Comparison of ENCODE assay signal across 8 cellular contexts in the genomic region with DNA sequence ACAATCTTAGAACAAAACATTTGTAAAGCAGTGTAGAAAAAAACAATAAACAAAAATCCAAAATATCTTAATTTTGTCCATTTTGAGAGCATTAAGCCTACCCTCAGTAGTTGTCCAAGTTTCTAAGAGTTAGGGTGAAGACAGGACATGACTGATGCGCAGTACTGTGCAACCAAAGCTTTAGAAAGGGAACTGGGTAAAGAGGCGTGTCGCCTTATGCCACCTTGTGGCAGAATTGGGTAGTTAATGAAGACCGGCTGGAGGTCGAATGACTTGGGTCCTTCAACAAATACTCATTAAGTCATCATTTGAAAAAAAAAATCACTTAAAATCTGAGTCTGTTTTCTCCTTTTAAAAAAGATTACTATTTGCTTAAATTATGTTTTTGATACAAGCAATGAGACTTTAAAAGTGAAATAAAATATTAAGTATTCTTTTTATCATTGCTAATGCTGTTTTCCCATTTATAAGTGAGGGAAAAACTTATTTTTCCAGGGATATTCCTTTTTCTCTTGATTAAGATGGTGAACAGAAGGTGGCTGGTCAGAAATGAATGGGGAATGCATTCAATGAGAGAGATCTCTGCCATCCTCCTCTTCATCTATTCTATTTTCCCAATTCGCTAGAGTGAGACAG. TPM values are rescaled to one million over a fixed set of nuclear protein-coding genes. Genes with fewer than 3 reads are reported as not detected.
A peak's percentile ranks its signal among the peaks of the same experiment; 100 is the strongest.
DNase-seq lines count a peak whose midpoint lies in the region; ATAC-seq and TF ChIP-seq lines count a peak whose summit lies in the region.

No MANE protein-coding gene starts in this region.

- no peak overlapping the region for H3K9ac ChIP-seq in OCI-LY3 (ENCODE audit: low read length)

- peaks cover 15% of the 10 kb centered on the region for H3K79me2 ChIP-seq in OCI-LY3 (ENCODE audit: low read length)

- peak; percentile 21 for DNase-seq in DMS114 treated with DMSO at 0.1 percent for 48 hours (lab: John Stamatoyannopoulos, UW; ENCODE audit: unreplicated experiment)
- DNase-seq in HuH-7 (ENCODE audit: low spot score), result peak; percentile 45
- DNase-seq in activated CD8-positive, alpha-beta memory T cell treated with anti-CD3 and anti-CD28 coated beads, Interleukin-2, amount 50 U/mL, for 48 hours, result peak; percentile 68
- peak; percentile 70 for DNase-seq in nephron progenitor cell
- peak; percentile 71 for DNase-seq in stomach

- H3K4me3 ChIP-seq in OCI-LY3 (ENCODE audit: low read length) (no peak overlapping the region), stomach (no peak overlapping the region)

- 17 to 19% (median 17%) methylated on average over 6 of the region's 6 CpGs for WGBS in stomach, 5 donors

- H3K36me3 ChIP-seq in OCI-LY3 (replicated peaks; ENCODE audit: low read depth, low read length) (no peaks in the 10 kb centered on the region), stomach (peaks cover 0 to under 1% (median 0%) of the 10 kb centered on the region in 4 donors)

- ATAC-seq in GM21515 (IDR thresholded peaks at IDR 0.05; ENCODE audit: unreplicated experiment) (peak; percentile 48), esophagus mucosa (peak; percentile 63)

- intact Hi-C loops in stomach (cut with DNase I; ENCODE audit: low total_unique reads), result no loop called here

- H3K27ac Mint-ChIP-seq in nephron progenitor cell, result no peak overlapping the region

- no peaks in the 10 kb centered on the region for H3K27me3 ChIP-seq in OCI-LY3 (ENCODE audit: low read depth, low read length)
- H3K27me3 ChIP-seq in stomach, result no peaks in the 10 kb centered on the region

- peaks cover 18% of the 10 kb centered on the region for H3K4me1 Mint-ChIP-seq in nephron progenitor cell

- no peaks in the 10 kb centered on the region for H3K9me3 ChIP-seq in OCI-LY3 (ENCODE audit: insufficient read depth, low read length)
- H3K9me3 ChIP-seq in stomach, result no peaks in the 10 kb centered on the region

- H3K27ac ChIP-seq in OCI-LY3 (ENCODE audit: low read length) (no peak overlapping the region), stomach (no peak overlapping the region)

- peaks cover 7% of the 10 kb centered on the region; the same call in 1 of the 2 replicates for H3K4me1 ChIP-seq in OCI-LY3 (ENCODE audit: low read length)
- peaks cover 9 to 18% (median 12%) of the 10 kb centered on the region in 4 donors for H3K4me1 ChIP-seq in stomach

- H3K4me3 Mint-ChIP-seq in nephron progenitor cell, result no peak overlapping the region

- no peaks in the 10 kb centered on the region for H3K36me3 Mint-ChIP-seq in nephron progenitor cell (ENCODE audit: low read depth)

- H3K4me2 ChIP-seq in OCI-LY3 (ENCODE audit: low read length), result peak overlapping the region; percentile 25; the same call in 1 of the 2 replicates

- H3K9me3 Mint-ChIP-seq in nephron progenitor cell, result no peaks in the 10 kb centered on the region

- TF ChIP-seq EP300 in stomach (IDR thresholded peaks at IDR 0.05), result no peak

- no peak overlapping the region for H2AFZ ChIP-seq in OCI-LY3 (ENCODE audit: low read depth, low read length)

- peaks cover 6% of the 10 kb centered on the region for H3K27me3 Mint-ChIP-seq in nephron progenitor cell (ENCODE audit: low read depth, poor library complexity)

- TF ChIP-seq POLR2A in stomach (IDR thresholded peaks at IDR 0.05), result no peak

- peak; percentile 87 for TF ChIP-seq CTCF in OCI-LY3 (IDR thresholded peaks at IDR 0.05; ENCODE audit: low read depth, low read length)
- TF ChIP-seq CTCF in nephron progenitor cell (IDR thresholded peaks at IDR 0.05), result peak; percentile 80
- TF ChIP-seq CTCF in stomach (IDR thresholded peaks at IDR 0.05), result peak in 5 of 7 experiments; percentile 69 to 87 (median 81)

- H4K20me1 ChIP-seq in OCI-LY3 (ENCODE audit: insufficient read depth, low read length), result no peaks in the 10 kb centered on the region

RNA-seq across cellular contexts. Expression of gene RNF20, which starts 3.5 kb away (rescaled TPM):
- total RNA-seq in esophagus mucosa (36.9 TPM), stomach (10 to 100 TPM in 3 of 5 donors, 1 to 10 TPM in 2; 8.2 to 30.4 (median 14.8) TPM)
- polyA plus RNA-seq in stomach, result 10 to 100 TPM in 2 of 3 donors, 1 to 10 TPM in 1; 9.4 to 12.8 (median 12.0) TPM

Comparison
In these comparisons a context has a peak if more than half of its experiments do, and no peak if none do; other contexts are left out.
1. DNase-seq: peak in every context shown above with its lines; median percentile 71 in stomach; 70 in nephron progenitor cell; 68 in activated CD8-positive, alpha-beta memory T cell treated with anti-CD3 and anti-CD28 coated beads, Interleukin-2, amount 50 U/mL, for 48 hours; 45 in HuH-7; 21 in DMS114 treated with DMSO at 0.1 percent for 48 hours.